1 cellular context compared by ENCODE assay signal in the genomic region with DNA sequence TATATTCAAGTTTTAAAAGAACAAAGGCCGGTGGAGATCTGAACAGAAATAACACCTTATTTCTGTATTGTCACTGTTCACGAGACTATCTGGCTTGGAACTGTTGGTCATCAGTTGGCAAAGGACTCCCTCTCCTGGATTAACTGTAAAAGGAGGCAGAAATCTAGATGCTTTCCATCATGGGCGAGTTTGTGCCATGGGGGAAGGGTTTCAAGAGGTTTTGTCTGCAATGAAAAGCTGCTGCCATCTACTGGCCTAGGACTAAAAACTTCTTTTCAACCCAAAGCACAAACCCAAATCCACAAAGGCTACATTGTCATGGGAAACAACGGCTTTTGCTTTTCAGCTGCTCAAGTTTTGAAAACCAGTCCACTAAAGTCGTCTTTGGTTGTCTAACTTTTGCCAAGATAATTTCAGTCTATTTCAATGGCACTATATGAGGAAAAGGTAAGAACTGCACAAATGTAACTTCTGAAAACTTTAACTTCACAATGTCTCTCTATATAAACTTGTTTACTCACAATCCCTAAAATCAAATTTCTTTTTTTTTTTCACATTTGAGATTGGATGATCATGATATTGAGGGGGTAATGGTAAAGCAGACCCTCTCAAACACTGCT.
TF ChIP-seq lines count a peak whose summit lies in the region.

No MANE protein-coding gene starts in this region.

TF ChIP-seq in HepG2, 621 proteins besides CTCF, POLR2A, EP300 and RAD21 (continued from another document and continues in another):
- TF ChIP-seq, protein P1, sequence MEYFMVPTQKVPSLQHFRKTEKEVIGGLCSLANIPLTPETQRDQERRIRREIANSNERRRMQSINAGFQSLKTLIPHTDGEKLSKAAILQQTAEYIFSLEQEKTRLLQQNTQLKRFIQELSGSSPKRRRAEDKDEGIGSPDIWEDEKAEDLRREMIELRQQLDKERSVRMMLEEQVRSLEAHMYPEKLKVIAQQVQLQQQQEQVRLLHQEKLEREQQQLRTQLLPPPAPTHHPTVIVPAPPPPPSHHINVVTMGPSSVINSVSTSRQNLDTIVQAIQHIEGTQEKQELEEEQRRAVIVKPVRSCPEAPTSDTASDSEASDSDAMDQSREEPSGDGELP (IDR thresholded peaks at IDR 0.05; ENCODE audit: borderline replicate concordance, low read depth) = no peak
- TF ChIP-seq HMGA1 (CRISPR knock-in tag; conservative IDR thresholded peaks at IDR 0.05) (no peak), ZNF567 (CRISPR knock-in tag; IDR thresholded peaks at IDR 0.05; ENCODE audit: borderline replicate concordance) (no peak), MXD4 (CRISPR knock-in tag; IDR thresholded peaks at IDR 0.05) (no peak), TOE1 (CRISPR knock-in tag; IDR thresholded peaks at IDR 0.05) (no peak), ZNF879 (CRISPR knock-in tag; IDR thresholded peaks at IDR 0.05) (no peak), CBFB (CRISPR knock-in tag; IDR thresholded peaks at IDR 0.05) (0 out of 2 replicates have a peak, but pooled peaks have one; percentile 24), NPAS2 (CRISPR knock-in tag; IDR thresholded peaks at IDR 0.05; ENCODE audit: borderline replicate concordance) (no peak), EZH2 (conservative IDR thresholded peaks at IDR 0.05; ENCODE audit: low read depth, low read length) (no peak), SMAD9 (CRISPR knock-in tag; IDR thresholded peaks at IDR 0.05) (no peak), ZMYM4 (CRISPR knock-in tag; IDR thresholded peaks at IDR 0.05) (peak; percentile 57), SRSF4 (IDR thresholded peaks at IDR 0.05; ENCODE audit: low read depth, low read length, poor library complexity, severe bottlenecking) (no peak), PRMT3 (CRISPR knock-in tag; IDR thresholded peaks at IDR 0.05; ENCODE audit: borderline replicate concordance, low read depth) (no peak), SPEN (CRISPR knock-in tag; IDR thresholded peaks at IDR 0.05; ENCODE audit: low read depth) (no peak), ZNF460 (CRISPR knock-in tag; IDR thresholded peaks at IDR 0.05; ENCODE audit: borderline replicate concordance) (no peak), MZF1 (CRISPR knock-in tag; IDR thresholded peaks at IDR 0.05; ENCODE audit: borderline replicate concordance) (no peak), TAF1 (CRISPR knock-in tag; IDR thresholded peaks at IDR 0.05) (no peak), SRSF9 (IDR thresholded peaks at IDR 0.05; ENCODE audit: borderline replicate concordance, insufficient read depth, low read depth, low read length, poor library complexity, severe bottlenecking) (no peak), ZNF572 (CRISPR knock-in tag; IDR thresholded peaks at IDR 0.05) (no peak), YEATS2 (CRISPR knock-in tag; IDR thresholded peaks at IDR 0.05; ENCODE audit: borderline replicate concordance) (no peak; the same call in 1 of the 2 replicates), ZNF224 (CRISPR knock-in tag; IDR thresholded peaks at IDR 0.05) (no peak), SSRP1 (CRISPR knock-in tag; IDR thresholded peaks at IDR 0.05) (no peak), NCOA5 (CRISPR knock-in tag; IDR thresholded peaks at IDR 0.05) (no peak), IRF2 (CRISPR knock-in tag; IDR thresholded peaks at IDR 0.05) (0 out of 2 replicates have a peak, but pooled peaks have one; percentile 26), JUNB (CRISPR knock-in tag; IDR thresholded peaks at IDR 0.05; ENCODE audit: borderline replicate concordance) (no peak), ZBTB3 (CRISPR knock-in tag; IDR thresholded peaks at IDR 0.05; ENCODE audit: borderline replicate concordance, low read depth) (no peak), ZNF33A (CRISPR knock-in tag; IDR thresholded peaks at IDR 0.05; ENCODE audit: borderline replicate concordance) (no peak), HNRNPL (IDR thresholded peaks at IDR 0.05; ENCODE audit: low read depth, low read length) (no peak), FIP1L1 (IDR thresholded peaks at IDR 0.05; ENCODE audit: borderline replicate concordance, insufficient read depth, low read depth, low read length) (no peak), ESRRA (CRISPR knock-in tag; IDR thresholded peaks at IDR 0.05; ENCODE audit: low read depth) (no peak), ISX (CRISPR knock-in tag; conservative IDR thresholded peaks at IDR 0.05) (no peak), ZFP41 (CRISPR knock-in tag; IDR thresholded peaks at IDR 0.05; ENCODE audit: borderline replicate concordance) (no peak), NBN (conservative IDR thresholded peaks at IDR 0.05) (no peak), ZNF644 (CRISPR knock-in tag; IDR thresholded peaks at IDR 0.05; ENCODE audit: low read depth) (0 out of 2 replicates have a peak, but pooled peaks have one; percentile 32), NRL (CRISPR knock-in tag; IDR thresholded peaks at IDR 0.05; ENCODE audit: borderline replicate concordance) (no peak), SMAD3 (CRISPR knock-in tag; IDR thresholded peaks at IDR 0.05) (no peak), HCFC1 (IDR thresholded peaks at IDR 0.05; ENCODE audit: low read depth, low read length) (no peak), ZNF3 (CRISPR knock-in tag; IDR thresholded peaks at IDR 0.05) (no peak), KDM4B (CRISPR knock-in tag; IDR thresholded peaks at IDR 0.05) (no peak), ZNF850 (CRISPR knock-in tag; conservative IDR thresholded peaks at IDR 0.05) (no peak), NR2F6 (IDR thresholded peaks at IDR 0.05) (no peak), NR2F6 (CRISPR knock-in tag; IDR thresholded peaks at IDR 0.05) (no peak), ZFP62 (CRISPR knock-in tag; IDR thresholded peaks at IDR 0.05) (no peak), TCF7 (IDR thresholded peaks at IDR 0.05; ENCODE audit: low read depth) (no peak), MIER2 (CRISPR knock-in tag; IDR thresholded peaks at IDR 0.05) (no peak), PLRG1 (conservative IDR thresholded peaks at IDR 0.05) (no peak), ZNF251 (CRISPR knock-in tag; IDR thresholded peaks at IDR 0.05) (no peak), ZNF709 (CRISPR knock-in tag; IDR thresholded peaks at IDR 0.05) (no peak), ZNF781 (CRISPR knock-in tag; IDR thresholded peaks at IDR 0.05; ENCODE audit: borderline replicate concordance, not compliant biosample characterization) (no peak), SCMH1 (CRISPR knock-in tag; IDR thresholded peaks at IDR 0.05; ENCODE audit: borderline replicate concordance) (no peak)
- TF ChIP-seq, protein P2, sequence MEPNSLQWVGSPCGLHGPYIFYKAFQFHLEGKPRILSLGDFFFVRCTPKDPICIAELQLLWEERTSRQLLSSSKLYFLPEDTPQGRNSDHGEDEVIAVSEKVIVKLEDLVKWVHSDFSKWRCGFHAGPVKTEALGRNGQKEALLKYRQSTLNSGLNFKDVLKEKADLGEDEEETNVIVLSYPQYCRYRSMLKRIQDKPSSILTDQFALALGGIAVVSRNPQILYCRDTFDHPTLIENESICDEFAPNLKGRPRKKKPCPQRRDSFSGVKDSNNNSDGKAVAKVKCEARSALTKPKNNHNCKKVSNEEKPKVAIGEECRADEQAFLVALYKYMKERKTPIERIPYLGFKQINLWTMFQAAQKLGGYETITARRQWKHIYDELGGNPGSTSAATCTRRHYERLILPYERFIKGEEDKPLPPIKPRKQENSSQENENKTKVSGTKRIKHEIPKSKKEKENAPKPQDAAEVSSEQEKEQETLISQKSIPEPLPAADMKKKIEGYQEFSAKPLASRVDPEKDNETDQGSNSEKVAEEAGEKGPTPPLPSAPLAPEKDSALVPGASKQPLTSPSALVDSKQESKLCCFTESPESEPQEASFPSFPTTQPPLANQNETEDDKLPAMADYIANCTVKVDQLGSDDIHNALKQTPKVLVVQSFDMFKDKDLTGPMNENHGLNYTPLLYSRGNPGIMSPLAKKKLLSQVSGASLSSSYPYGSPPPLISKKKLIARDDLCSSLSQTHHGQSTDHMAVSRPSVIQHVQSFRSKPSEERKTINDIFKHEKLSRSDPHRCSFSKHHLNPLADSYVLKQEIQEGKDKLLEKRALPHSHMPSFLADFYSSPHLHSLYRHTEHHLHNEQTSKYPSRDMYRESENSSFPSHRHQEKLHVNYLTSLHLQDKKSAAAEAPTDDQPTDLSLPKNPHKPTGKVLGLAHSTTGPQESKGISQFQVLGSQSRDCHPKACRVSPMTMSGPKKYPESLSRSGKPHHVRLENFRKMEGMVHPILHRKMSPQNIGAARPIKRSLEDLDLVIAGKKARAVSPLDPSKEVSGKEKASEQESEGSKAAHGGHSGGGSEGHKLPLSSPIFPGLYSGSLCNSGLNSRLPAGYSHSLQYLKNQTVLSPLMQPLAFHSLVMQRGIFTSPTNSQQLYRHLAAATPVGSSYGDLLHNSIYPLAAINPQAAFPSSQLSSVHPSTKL (CRISPR knock-in tag; IDR thresholded peaks at IDR 0.05) = peak; percentile 48
- TF ChIP-seq, protein P3, sequence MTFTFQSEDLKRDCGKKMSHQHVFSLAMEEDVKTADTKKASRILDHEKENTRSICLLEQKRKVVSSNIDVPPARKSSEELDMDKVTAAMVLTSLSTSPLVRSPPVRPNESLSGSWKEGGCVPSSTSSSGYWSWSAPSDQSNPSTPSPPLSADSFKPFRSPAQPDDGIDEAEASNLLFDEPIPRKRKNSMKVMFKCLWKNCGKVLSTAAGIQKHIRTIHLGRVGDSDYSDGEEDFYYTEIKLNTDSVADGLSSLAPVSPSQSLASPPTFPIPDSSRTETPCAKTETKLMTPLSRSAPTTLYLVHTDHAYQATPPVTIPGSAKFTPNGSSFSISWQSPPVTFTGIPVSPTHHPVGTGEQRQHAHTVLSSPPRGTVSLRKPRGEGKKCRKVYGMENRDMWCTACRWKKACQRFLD (CRISPR knock-in tag; IDR thresholded peaks at IDR 0.05; ENCODE audit: borderline replicate concordance) = no peak
- TF ChIP-seq, protein P4, sequence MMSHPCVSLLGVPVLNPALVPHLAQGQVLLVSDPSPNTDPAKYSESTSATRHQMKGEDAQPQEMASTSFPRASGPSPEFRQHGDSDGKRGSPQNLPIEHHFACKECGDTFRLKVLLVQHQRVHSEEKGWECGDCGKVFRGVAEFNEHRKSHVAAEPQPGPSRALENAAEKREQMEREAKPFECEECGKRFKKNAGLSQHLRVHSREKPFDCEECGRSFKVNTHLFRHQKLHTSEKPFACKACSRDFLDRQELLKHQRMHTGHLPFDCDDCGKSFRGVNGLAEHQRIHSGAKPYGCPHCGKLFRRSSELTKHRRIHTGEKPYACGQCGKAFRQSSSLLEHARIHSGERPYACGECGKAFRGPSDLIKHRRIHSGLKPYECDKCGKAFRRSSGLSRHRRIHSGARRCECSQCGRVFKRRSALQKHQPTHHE (CRISPR knock-in tag; IDR thresholded peaks at IDR 0.05; ENCODE audit: borderline replicate concordance) = no peak
- TF ChIP-seq, protein P5, sequence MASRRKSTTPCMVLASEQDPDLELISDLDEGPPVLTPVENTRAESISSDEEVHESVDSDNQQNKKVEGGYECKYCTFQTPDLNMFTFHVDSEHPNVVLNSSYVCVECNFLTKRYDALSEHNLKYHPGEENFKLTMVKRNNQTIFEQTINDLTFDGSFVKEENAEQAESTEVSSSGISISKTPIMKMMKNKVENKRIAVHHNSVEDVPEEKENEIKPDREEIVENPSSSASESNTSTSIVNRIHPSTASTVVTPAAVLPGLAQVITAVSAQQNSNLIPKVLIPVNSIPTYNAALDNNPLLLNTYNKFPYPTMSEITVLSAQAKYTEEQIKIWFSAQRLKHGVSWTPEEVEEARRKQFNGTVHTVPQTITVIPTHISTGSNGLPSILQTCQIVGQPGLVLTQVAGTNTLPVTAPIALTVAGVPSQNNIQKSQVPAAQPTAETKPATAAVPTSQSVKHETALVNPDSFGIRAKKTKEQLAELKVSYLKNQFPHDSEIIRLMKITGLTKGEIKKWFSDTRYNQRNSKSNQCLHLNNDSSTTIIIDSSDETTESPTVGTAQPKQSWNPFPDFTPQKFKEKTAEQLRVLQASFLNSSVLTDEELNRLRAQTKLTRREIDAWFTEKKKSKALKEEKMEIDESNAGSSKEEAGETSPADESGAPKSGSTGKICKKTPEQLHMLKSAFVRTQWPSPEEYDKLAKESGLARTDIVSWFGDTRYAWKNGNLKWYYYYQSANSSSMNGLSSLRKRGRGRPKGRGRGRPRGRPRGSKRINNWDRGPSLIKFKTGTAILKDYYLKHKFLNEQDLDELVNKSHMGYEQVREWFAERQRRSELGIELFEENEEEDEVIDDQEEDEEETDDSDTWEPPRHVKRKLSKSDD (CRISPR knock-in tag; IDR thresholded peaks at IDR 0.05; ENCODE audit: low read depth) = no peak
- TF ChIP-seq, protein P6, sequence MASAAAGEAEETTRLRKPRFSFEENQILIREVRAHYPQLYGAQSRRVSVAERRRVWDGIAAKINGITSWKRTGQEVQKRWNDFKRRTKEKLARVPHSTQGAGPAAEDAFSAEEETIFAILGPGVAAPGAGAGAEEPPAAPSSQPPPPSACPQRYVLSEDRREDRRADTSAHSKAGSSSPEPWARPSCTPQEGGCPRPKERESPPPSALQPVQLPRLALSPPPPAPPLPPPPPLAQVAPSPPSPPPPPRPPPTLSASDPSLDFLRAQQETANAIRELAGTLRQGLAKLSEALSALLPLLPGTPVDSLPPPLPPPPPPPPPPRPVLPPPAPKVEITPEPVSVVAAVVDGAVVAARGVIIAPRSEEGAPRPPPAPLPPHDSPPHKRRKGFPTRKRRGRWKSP (CRISPR knock-in tag; IDR thresholded peaks at IDR 0.05) = peak; percentile 78; the same call in 1 of the 2 replicates
- TF ChIP-seq, protein P7, sequence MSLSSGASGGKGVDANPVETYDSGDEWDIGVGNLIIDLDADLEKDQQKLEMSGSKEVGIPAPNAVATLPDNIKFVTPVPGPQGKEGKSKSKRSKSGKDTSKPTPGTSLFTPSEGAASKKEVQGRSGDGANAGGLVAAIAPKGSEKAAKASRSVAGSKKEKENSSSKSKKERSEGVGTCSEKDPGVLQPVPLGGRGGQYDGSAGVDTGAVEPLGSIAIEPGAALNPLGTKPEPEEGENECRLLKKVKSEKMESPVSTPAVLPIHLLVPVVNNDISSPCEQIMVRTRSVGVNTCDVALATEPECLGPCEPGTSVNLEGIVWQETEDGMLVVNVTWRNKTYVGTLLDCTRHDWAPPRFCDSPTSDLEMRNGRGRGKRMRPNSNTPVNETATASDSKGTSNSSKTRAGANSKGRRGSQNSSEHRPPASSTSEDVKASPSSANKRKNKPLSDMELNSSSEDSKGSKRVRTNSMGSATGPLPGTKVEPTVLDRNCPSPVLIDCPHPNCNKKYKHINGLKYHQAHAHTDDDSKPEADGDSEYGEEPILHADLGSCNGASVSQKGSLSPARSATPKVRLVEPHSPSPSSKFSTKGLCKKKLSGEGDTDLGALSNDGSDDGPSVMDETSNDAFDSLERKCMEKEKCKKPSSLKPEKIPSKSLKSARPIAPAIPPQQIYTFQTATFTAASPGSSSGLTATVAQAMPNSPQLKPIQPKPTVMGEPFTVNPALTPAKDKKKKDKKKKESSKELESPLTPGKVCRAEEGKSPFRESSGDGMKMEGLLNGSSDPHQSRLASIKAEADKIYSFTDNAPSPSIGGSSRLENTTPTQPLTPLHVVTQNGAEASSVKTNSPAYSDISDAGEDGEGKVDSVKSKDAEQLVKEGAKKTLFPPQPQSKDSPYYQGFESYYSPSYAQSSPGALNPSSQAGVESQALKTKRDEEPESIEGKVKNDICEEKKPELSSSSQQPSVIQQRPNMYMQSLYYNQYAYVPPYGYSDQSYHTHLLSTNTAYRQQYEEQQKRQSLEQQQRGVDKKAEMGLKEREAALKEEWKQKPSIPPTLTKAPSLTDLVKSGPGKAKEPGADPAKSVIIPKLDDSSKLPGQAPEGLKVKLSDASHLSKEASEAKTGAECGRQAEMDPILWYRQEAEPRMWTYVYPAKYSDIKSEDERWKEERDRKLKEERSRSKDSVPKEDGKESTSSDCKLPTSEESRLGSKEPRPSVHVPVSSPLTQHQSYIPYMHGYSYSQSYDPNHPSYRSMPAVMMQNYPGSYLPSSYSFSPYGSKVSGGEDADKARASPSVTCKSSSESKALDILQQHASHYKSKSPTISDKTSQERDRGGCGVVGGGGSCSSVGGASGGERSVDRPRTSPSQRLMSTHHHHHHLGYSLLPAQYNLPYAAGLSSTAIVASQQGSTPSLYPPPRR (CRISPR knock-in tag; IDR thresholded peaks at IDR 0.05; ENCODE audit: borderline replicate concordance) = no peak
